ENCODE assay signal across 17 cellular contexts in the genomic region with DNA sequence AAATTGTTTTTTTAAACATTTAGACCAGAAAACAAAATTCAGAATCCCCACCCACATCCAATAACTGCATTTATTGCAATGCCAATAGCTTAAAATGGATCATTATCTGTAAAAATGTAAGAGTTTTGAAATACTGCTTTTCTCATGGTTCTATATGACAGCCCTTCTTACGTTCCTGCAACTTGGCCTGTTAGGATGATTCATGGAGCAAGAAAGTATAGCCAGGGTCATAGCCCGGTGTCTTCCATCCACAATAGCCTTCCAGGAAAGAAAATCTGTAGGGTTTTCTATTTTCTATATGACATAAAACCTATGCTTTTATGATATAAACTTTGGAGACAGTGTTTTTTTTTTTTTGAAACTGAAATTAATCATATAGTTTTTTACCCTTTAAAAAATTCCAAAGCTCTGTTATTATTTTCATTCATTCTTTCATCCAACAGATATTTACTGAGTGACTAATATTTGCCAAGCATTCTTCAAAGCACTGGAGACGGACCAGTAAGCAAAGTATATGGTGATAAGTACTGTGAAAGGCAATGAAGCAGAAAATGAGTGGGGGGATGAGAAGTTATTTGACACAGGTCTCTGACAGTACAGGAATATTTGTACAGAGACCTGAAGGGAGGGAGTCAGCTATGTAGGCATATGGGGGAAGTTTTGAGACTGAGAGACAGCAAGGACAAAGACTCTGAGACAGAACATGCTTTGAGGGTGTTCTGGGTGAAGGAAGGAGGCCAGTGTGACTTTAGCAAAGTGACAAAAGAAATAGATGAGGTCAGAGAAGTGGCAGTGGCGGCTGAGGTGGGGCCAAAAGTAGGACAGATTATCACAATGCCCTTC. TPM values are rescaled to one million over a fixed set of nuclear protein-coding genes. Genes with fewer than 3 reads are reported as not detected.
DNase-seq lines count a peak whose midpoint lies in the region; ATAC-seq and TF ChIP-seq lines count a peak whose summit lies in the region.
"Had no signal": no experiment of that assay in that cellular context is flagged by ENCODE, and none has a peak within 500 bp of the region (broad histone marks: within the 10 kb centered on the region; RNA-seq: fewer than 3 reads in every experiment).

No MANE protein-coding gene starts in this region.

- peak overlapping the region; percentile 53 for H3K4me2 ChIP-seq in GM23248 (ENCODE audit: unreplicated experiment)
- H3K4me2 ChIP-seq: KMS-11 had no signal

- H3K4me3 ChIP-seq in GM23248 (no peak overlapping the region), Panc1 (ENCODE audit: low read depth in 2 of 2, low read length in 2 of 2) (no peak overlapping the region), epithelial cell of esophagus (ENCODE audit: low read length) (no peak overlapping the region)
- H3K4me3 ChIP-seq: heart left ventricle had no signal

- DNase-seq in GM23248 (peak; percentile 76), Panc1 (ENCODE audit: low read depth, low spot score) (no peak), epithelial cell of esophagus (ENCODE audit: low read depth) (peak; percentile 32), renal cortical epithelial cell (ENCODE audit: low read depth) (peak; percentile 93), medulla oblongata (ENCODE audit: extremely low spot score) (no peak)
- DNase-seq in activated CD8-positive, alpha-beta T cell treated with anti-CD3 and anti-CD28 coated beads for 36 hours = no peak
- DNase-seq: activated T-cell treated with anti-CD3 and anti-CD28 coated beads, Interleukin-2, amount 50 U/mL, for 48 hours; anterior cingulate cortex; CD8-positive, alpha-beta T cell; effector memory CD8-positive, alpha-beta T cell; heart left ventricle; NCI-H1930; SW 1271 had no signal

- H3K4me1 Mint-ChIP-seq in activated CD8-positive, alpha-beta T cell treated with anti-CD3 and anti-CD28 coated beads for 36 hours (ENCODE audit: low read depth) = no peaks in the 10 kb centered on the region
- H3K4me1 Mint-ChIP-seq: nephron had no signal

- H3K9me3 ChIP-seq in GM23248 (ENCODE audit: low read depth) (no peaks in the 10 kb centered on the region), Panc1 (ENCODE audit: control insufficient read depth, insufficient read depth, low read depth, low read length) (no peaks in the 10 kb centered on the region)
- H3K9me3 ChIP-seq: heart left ventricle had no signal

- TF ChIP-seq CTCF in Panc1 (IDR thresholded peaks at IDR 0.05) (no peak), epithelial cell of esophagus (IDR thresholded peaks at IDR 0.05; ENCODE audit: insufficient read depth, low read depth, low read length, missing control alignments) (no peak)
- TF ChIP-seq CTCF in activated CD8-positive, alpha-beta T cell treated with anti-CD3 and anti-CD28 coated beads for 36 hours (IDR thresholded peaks at IDR 0.05) = no peak

- CTCF ChIA-PET in Panc1 (lab: Charles Lee) = no interaction called here
- CTCF ChIA-PET in activated CD8-positive, alpha-beta T cell treated with anti-CD3 and anti-CD28 coated beads for 36 hours (lab: Charles Lee) = no interaction called here

- H3K4me3 Mint-ChIP-seq in activated CD8-positive, alpha-beta T cell treated with anti-CD3 and anti-CD28 coated beads for 36 hours = no peak overlapping the region
- H3K4me3 Mint-ChIP-seq: CD8-positive, alpha-beta T cell; effector memory CD8-positive, alpha-beta T cell; nephron had no signal

- ATAC-seq in Panc1 (peak; percentile 71), GM21786 (IDR thresholded peaks at IDR 0.05; ENCODE audit: unreplicated experiment) (no peak)
- ATAC-seq in activated CD8-positive, alpha-beta T cell treated with anti-CD3 and anti-CD28 coated beads for 36 hours = no peak
- ATAC-seq: CD8-positive, alpha-beta T cell; effector memory CD8-positive, alpha-beta T cell; heart left ventricle had no signal

- H3K36me3 ChIP-seq in GM23248 (ENCODE audit: low read depth) (no peaks in the 10 kb centered on the region), Panc1 (ENCODE audit: control insufficient read depth, insufficient read depth, low read length) (no peaks in the 10 kb centered on the region)
- H3K36me3 ChIP-seq: heart left ventricle had no signal

- no peaks in the 10 kb centered on the region for H3K36me3 Mint-ChIP-seq in activated CD8-positive, alpha-beta T cell treated with anti-CD3 and anti-CD28 coated beads for 36 hours (ENCODE audit: low read depth)

- no peak overlapping the region for H3K27ac Mint-ChIP-seq in activated CD8-positive, alpha-beta T cell treated with anti-CD3 and anti-CD28 coated beads for 36 hours
- H3K27ac Mint-ChIP-seq: CD8-positive, alpha-beta T cell; effector memory CD8-positive, alpha-beta T cell; nephron had no signal

- H3K27ac ChIP-seq in GM23248 = peak overlapping the region; percentile 55
- H3K27ac ChIP-seq in Panc1 (ENCODE audit: low read length) = no peak overlapping the region
- H3K27ac ChIP-seq: heart left ventricle, KMS-11 had no signal

- peaks cover under 1% of the 10 kb centered on the region for H3K27me3 Mint-ChIP-seq in activated CD8-positive, alpha-beta T cell treated with anti-CD3 and anti-CD28 coated beads for 36 hours

- H3K27me3 ChIP-seq in GM23248 (replicated peaks; ENCODE audit: insufficient read depth) = no peaks in the 10 kb centered on the region
- peaks cover 5% of the 10 kb centered on the region; the same call in 1 of the 2 replicates for H3K27me3 ChIP-seq in Panc1 (ENCODE audit: control insufficient read depth, insufficient read depth, low read length)
- H3K27me3 ChIP-seq: heart left ventricle had no signal

- H3K4me1 ChIP-seq in GM23248 (ENCODE audit: insufficient read depth) (peaks cover 46% of the 10 kb centered on the region), Panc1 (ENCODE audit: control insufficient read depth, insufficient read depth, low read length) (peaks cover 3% of the 10 kb centered on the region; the same call in 1 of the 2 replicates)
- H3K4me1 ChIP-seq: heart left ventricle had no signal

- in situ Hi-C loops in GM23248 (cut with MboI) = loop anchor here (25.0 kb wide), 1 partner anchor 507 kb away; no protein-coding TSS in a partner anchor
- in situ Hi-C loops in Panc1 (cut with HindIII; ENCODE audit: low pct_unique_long_range_greater_than_20kb, low sequenced_read_pairs) = no loop called here

- intact Hi-C loops in Panc1 (cut with micrococcal nuclease; ENCODE audit: unreplicated experiment) = no loop called here
- intact Hi-C loops in activated CD8-positive, alpha-beta T cell treated with anti-CD3 and anti-CD28 coated beads for 36 hours (cut with micrococcal nuclease) = no loop called here

- no peaks in the 10 kb centered on the region for H3K9me3 Mint-ChIP-seq in activated CD8-positive, alpha-beta T cell treated with anti-CD3 and anti-CD28 coated beads for 36 hours
- H3K9me3 Mint-ChIP-seq: effector memory CD8-positive, alpha-beta T cell; nephron had no signal

- peak overlapping the region; percentile 35 for H3K9ac ChIP-seq in GM23248
- H3K9ac ChIP-seq: KMS-11 had no signal

- WGBS in GM23248 (ENCODE audit: low coverage in 1 of 2, low lambda C conversion rate in 2 of 2, missing lambda C conversion rate in 2 of 2), 2 experiments = 54% methylated on average over 4 of the region's 4 CpGs

- BruUV-seq in Panc1 (replicated peaks; lab: Mats Ljungman, UMichigan) = no TSS peak

- no peaks in the 10 kb centered on the region for H3K79me2 ChIP-seq in GM23248 (ENCODE audit: insufficient read depth)

- POLR2A ChIA-PET in Panc1 (lab: Charles Lee) = no interaction called here
- POLR2A ChIA-PET in activated CD8-positive, alpha-beta T cell treated with anti-CD3 and anti-CD28 coated beads for 36 hours (lab: Charles Lee) = no interaction called here

- no peaks in the 10 kb centered on the region for H4K20me1 ChIP-seq in GM23248 (ENCODE audit: insufficient read depth)

- H2AFZ ChIP-seq in GM23248 = no peak overlapping the region

- no peaks in the 10 kb centered on the region for H3K9me2 ChIP-seq in GM23248 (ENCODE audit: insufficient read depth)

- H3F3A ChIP-seq in GM23248 (ENCODE audit: insufficient read depth) = peaks cover 35% of the 10 kb centered on the region

RNA-seq across cellular contexts. Expression of a gene that starts 29.0 kb away (rescaled TPM):
- not detected in 2 replicates for total RNA-seq in GM23248 (2014; rRNA removed; shearing (Covaris generic))
- polyA plus RNA-seq in GM23248 (2016; fragmentation: Nextera tagmentation; extraction: Ambion mirVana) = not detected in 2 replicates
- 0.13 TPM for total RNA-seq in Panc1 (2021; ENCODE audit: unreplicated experiment)
- polyA plus RNA-seq in Panc1 (2012; ENCODE audit: insufficient read length) = not detected
- 0.35 and 13.0 TPM in 2 replicates for total RNA-seq in renal cortical epithelial cell
- not detected for total RNA-seq in activated CD8-positive, alpha-beta T cell treated with anti-CD3 and anti-CD28 coated beads for 36 hours
- total RNA-seq: CD8-positive, alpha-beta T cell; heart left ventricle; subcutaneous adipose tissue had no signal

Comparison
In these comparisons a context has a peak if more than half of its experiments do, and no peak if none do; other contexts are left out.
1. DNase-seq: peak in GM23248 (single experiment), epithelial cell of esophagus (single experiment) and renal cortical epithelial cell (single experiment); none in Panc1 (single experiment), activated CD8-positive, alpha-beta T cell treated with anti-CD3 and anti-CD28 coated beads for 36 hours (single experiment) and medulla oblongata (single experiment).